ENCODE assay signal across 22 cellular contexts in genomic region chr4:19774690-19775256, GRCh38.
A peak's percentile ranks its signal among the peaks of the same experiment; 100 is the strongest.
DNase-seq lines count a peak whose midpoint lies in the region; ATAC-seq, FAIRE-seq and TF ChIP-seq lines count a peak whose summit lies in the region.
"Had no signal": no experiment of that assay in that cellular context is flagged by ENCODE, and none has a peak within 500 bp of the region (broad histone marks: within the 10 kb centered on the region; RNA-seq: fewer than 3 reads in every experiment).

No MANE protein-coding gene starts in this region.

- H4K20me1 ChIP-seq in fibroblast of lung (ENCODE audit: control insufficient read depth, extremely low read depth, insufficient read depth, low read length), result no peaks in the 10 kb centered on the region

- FAIRE-seq in RCC 7860 (lab: Jason Lieb, UNC), result peak; percentile 46
- FAIRE-seq: GM12892, GM19239 had no signal

- no peak overlapping the region for H3K27ac ChIP-seq in fibroblast of lung (ENCODE audit: insufficient read depth, low read length)
- H3K27ac ChIP-seq: 22Rv1, HL-60 had no signal

- ATAC-seq in HG02759 (IDR thresholded peaks at IDR 0.05; ENCODE audit: unreplicated experiment), result no peak
- ATAC-seq in HG02571 (IDR thresholded peaks at IDR 0.05; ENCODE audit: unreplicated experiment), result no peak

- peaks cover 4% of the 10 kb centered on the region for H3K4me1 ChIP-seq in fibroblast of lung (ENCODE audit: control insufficient read depth, extremely low read depth, insufficient read depth, low read length)

- no peaks in the 10 kb centered on the region for H3K27me3 Mint-ChIP-seq in T-helper 2 cell treated with Interferon-gamma antibody and Interleukin-4, amounts not matched to agents 5 μg/mL and 100 μg/mL, for 36 hours (ENCODE audit: low read depth)

- H3K36me3 ChIP-seq in fibroblast of lung (ENCODE audit: control insufficient read depth, insufficient read depth, low read length), result no peaks in the 10 kb centered on the region

- H3K4me3 Mint-ChIP-seq in T-helper 2 cell treated with Interferon-gamma antibody and Interleukin-4, amounts not matched to agents 5 μg/mL and 100 μg/mL, for 36 hours, result no peak overlapping the region

- H3K9ac ChIP-seq in fibroblast of lung (ENCODE audit: insufficient read depth, low read length), result no peak overlapping the region

- H3K79me2 ChIP-seq in fibroblast of lung (ENCODE audit: control insufficient read depth, insufficient read depth, low read length), result no peaks in the 10 kb centered on the region

- no peak overlapping the region for H3K27ac Mint-ChIP-seq in T-helper 2 cell treated with Interferon-gamma antibody and Interleukin-4, amounts not matched to agents 5 μg/mL and 100 μg/mL, for 36 hours

- TF ChIP-seq CTCF in fibroblast of lung (conservative IDR thresholded peaks at IDR 0.05 in 1 of 2, IDR thresholded peaks at IDR 0.05 in 1 of 2; ENCODE audit: low read depth in 1 of 2, low read length in 2 of 2), result no peak

- no peaks in the 10 kb centered on the region for H3K4me1 Mint-ChIP-seq in T-helper 2 cell treated with Interferon-gamma antibody and Interleukin-4, amounts not matched to agents 5 μg/mL and 100 μg/mL, for 36 hours (ENCODE audit: low read depth)

- peak; percentile 34 for DNase-seq in DMS53 (lab: John Stamatoyannopoulos, UW)
- DNase-seq in DMS53 treated with DMSO at 0.1 percent for 48 hours (lab: John Stamatoyannopoulos, UW; ENCODE audit: unreplicated experiment), result no peak
- no peak for DNase-seq in RCC 7860 (ENCODE audit: low spot score)
- DNase-seq in fibroblast of lung (ENCODE audit: low read depth in 2 of 2), result peak; percentile 8 to 39
- DNase-seq in T-helper 2 cell treated with Interferon-gamma antibody and Interleukin-4, amounts not matched to agents 5 μg/mL and 100 μg/mL, for 36 hours (ENCODE audit: low spot score), result no peak
- no peak for DNase-seq in AG20443 (ENCODE audit: low spot score)
- DNase-seq: C1 segment of cervical spinal cord, DMS 273 treated with DMSO at 0.1 percent for 48 hours, GDM1, KBM-7, NCI-H1092 treated with DMSO at 0.1 percent for 48 hours, NCI-H1694, NCI-H2107, NCI-H345, NCI-H526 treated with DMSO at 0.1 percent for 48 hours, Right ventricle myocardium superior had no signal

- H2AFZ ChIP-seq in fibroblast of lung (ENCODE audit: low read length), result no peak overlapping the region

- no peak overlapping the region for H3K4me3 ChIP-seq in fibroblast of lung (replicated peaks in 1 of 4; ENCODE audit: control extremely low read depth in 1 of 4, insufficient read depth in 1 of 4, low read depth in 3 of 4, low read length in 4 of 4)

- H3K27me3 ChIP-seq in fibroblast of lung (ENCODE audit: control insufficient read depth, insufficient read depth, low read length), result no peaks in the 10 kb centered on the region

- peaks cover 35% of the 10 kb centered on the region for H3K9me3 Mint-ChIP-seq in T-helper 2 cell treated with Interferon-gamma antibody and Interleukin-4, amounts not matched to agents 5 μg/mL and 100 μg/mL, for 36 hours

- no peak overlapping the region for H3K4me2 ChIP-seq in fibroblast of lung (ENCODE audit: extremely low read depth, insufficient read depth, low read length)

- H3K9me3 ChIP-seq in fibroblast of lung (ENCODE audit: control insufficient read depth, insufficient read depth, low read depth, low read length), result no peaks in the 10 kb centered on the region

- H3K36me3 Mint-ChIP-seq in T-helper 2 cell treated with Interferon-gamma antibody and Interleukin-4, amounts not matched to agents 5 μg/mL and 100 μg/mL, for 36 hours (ENCODE audit: low read depth), result no peaks in the 10 kb centered on the region

Comparison
In these comparisons a context has a peak if more than half of its experiments do, and no peak if none do; other contexts are left out.
1. DNase-seq: peak in DMS53 (single experiment) and fibroblast of lung (2 of 2); none in DMS53 treated with DMSO at 0.1 percent for 48 hours (single experiment), RCC 7860 (single experiment), T-helper 2 cell treated with Interferon-gamma antibody and Interleukin-4, amounts not matched to agents 5 μg/mL and 100 μg/mL, for 36 hours (single experiment) and AG20443 (single experiment).